In genomic region chr4:39976141-39976944, GRCh38 we compare ENCODE assay signal across 8 cellular contexts. TPM values are rescaled to one million over a fixed set of nuclear protein-coding genes. Genes with fewer than 3 reads are reported as not detected.
A peak's percentile ranks its signal among the peaks of the same experiment; 100 is the strongest.
DNase-seq lines count a peak whose midpoint lies in the region; FAIRE-seq and TF ChIP-seq lines count a peak whose summit lies in the region.

No MANE protein-coding gene starts in this region.

- peak; percentile 83 for DNase-seq in DMS 273 (lab: John Stamatoyannopoulos, UW; ENCODE audit: unreplicated experiment)
- peak; percentile 39 for DNase-seq in H54 (ENCODE audit: insufficient read length, low spot score)
- DNase-seq in MM.1S = peak; percentile 85
- peak; percentile 85 to 92 for DNase-seq in SJCRH30
- peak; percentile 84 for DNase-seq in activated naive CD4-positive, alpha-beta T cell treated with anti-CD3 and anti-CD28 coated beads for 36 hours
- DNase-seq in frontal cortex (ENCODE audit: low spot score in 2 of 2) = peak; percentile 69
- peak; percentile 91 for DNase-seq in neural progenitor cell (ENCODE audit: low spot score)
- DNase-seq in stomach = peak; percentile 71

- H4K20me1 ChIP-seq in MM.1S (ENCODE audit: insufficient read depth, low read length) (peaks cover 4% of the 10 kb centered on the region), neural progenitor cell (ENCODE audit: low read depth) (peaks cover 48% of the 10 kb centered on the region)

- TF ChIP-seq POLR2A in H54 (IDR thresholded peaks at IDR 0.05; ENCODE audit: low read depth, low read length) (no peak), stomach (IDR thresholded peaks at IDR 0.05) (no peak)

- peaks cover 29% of the 10 kb centered on the region for H3K36me3 Mint-ChIP-seq in activated naive CD4-positive, alpha-beta T cell treated with anti-CD3 and anti-CD28 coated beads for 36 hours (ENCODE audit: low read depth)
- peaks cover 25% of the 10 kb centered on the region for H3K36me3 Mint-ChIP-seq in neural progenitor cell

- WGBS in stomach, 5 donors = 0 to 2% (median 1%) methylated on average over 34 to 41 of the region's 41 CpGs

- CTCF ChIA-PET in activated naive CD4-positive, alpha-beta T cell treated with anti-CD3 and anti-CD28 coated beads for 36 hours (lab: Charles Lee) = interaction anchor here (0.6 to 1.4 kb wide), 9 partner anchors 39 to 909 kb away, joined by 3 to 5 read pairs (median 3); no protein-coding TSS in a partner anchor

- peak overlapping the region; percentile 87 for H3K27ac Mint-ChIP-seq in activated naive CD4-positive, alpha-beta T cell treated with anti-CD3 and anti-CD28 coated beads for 36 hours
- peak overlapping the region; percentile 97 for H3K27ac Mint-ChIP-seq in neural progenitor cell

- peak overlapping the region; percentile 94 for H3K9ac ChIP-seq in MM.1S (ENCODE audit: low read length)
- H3K9ac ChIP-seq in neural progenitor cell = peak overlapping the region; percentile 97

- FAIRE-seq in H54 (lab: Jason Lieb, UNC) (no peak), frontal cortex (lab: Jason Lieb, UNC) (no peak)

- no peak for TF ChIP-seq EP300 in stomach (IDR thresholded peaks at IDR 0.05)

- peak overlapping the region; percentile 57; the same call in 1 of the 2 replicates for H3K27ac ChIP-seq in MM.1S (ENCODE audit: low read length)
- H3K27ac ChIP-seq in SJCRH30 = peak overlapping the region; percentile 81
- H3K27ac ChIP-seq in neural progenitor cell = peak overlapping the region; percentile 91
- peak overlapping the region; percentile 96 to 98 (median 97) for H3K27ac ChIP-seq in stomach

- peak; percentile 81 for TF ChIP-seq CTCF in MM.1S (IDR thresholded peaks at IDR 0.05; ENCODE audit: low read length)
- peak; percentile 85 for TF ChIP-seq CTCF in neural progenitor cell (IDR thresholded peaks at IDR 0.05)
- TF ChIP-seq CTCF in stomach (IDR thresholded peaks at IDR 0.05) = peak in 5 of 7 experiments; percentile 58 to 80 (median 68)

- H3K9me2 ChIP-seq in MM.1S (replicated peaks; ENCODE audit: insufficient read depth, low read length) = no peaks in the 10 kb centered on the region

- peak overlapping the region; percentile 93 for H3K4me3 Mint-ChIP-seq in activated naive CD4-positive, alpha-beta T cell treated with anti-CD3 and anti-CD28 coated beads for 36 hours
- peak overlapping the region; percentile 88 for H3K4me3 Mint-ChIP-seq in neural progenitor cell

- no peaks in the 10 kb centered on the region for H3K27me3 ChIP-seq in MM.1S (replicated peaks; ENCODE audit: insufficient read depth, low read length)
- no peaks in the 10 kb centered on the region for H3K27me3 ChIP-seq in SJCRH30
- no peaks in the 10 kb centered on the region for H3K27me3 ChIP-seq in neural progenitor cell
- no peaks in the 10 kb centered on the region for H3K27me3 ChIP-seq in stomach

- peak overlapping the region; percentile 64 for H3K4me2 ChIP-seq in MM.1S (ENCODE audit: low read depth, low read length)
- peak overlapping the region; percentile 79 for H3K4me2 ChIP-seq in neural progenitor cell

- H3K4me1 ChIP-seq in MM.1S (ENCODE audit: low read length) (peaks cover 11% of the 10 kb centered on the region; the same call in 1 of the 2 replicates), SJCRH30 (peaks cover 8% of the 10 kb centered on the region; the same call in 1 of the 2 replicates), neural progenitor cell (peaks cover 15% of the 10 kb centered on the region), stomach (peaks cover 16 to 61% (median 35%) of the 10 kb centered on the region in 4 donors)

- H2AFZ ChIP-seq in MM.1S (ENCODE audit: low read length) (peak overlapping the region; percentile 65), neural progenitor cell (replicated peaks) (peak overlapping the region; percentile 65)

- H3K9me3 ChIP-seq in MM.1S (replicated peaks; ENCODE audit: insufficient read depth, low read length) (no peaks in the 10 kb centered on the region), SJCRH30 (replicated peaks) (no peaks in the 10 kb centered on the region), neural progenitor cell (ENCODE audit: low read depth) (no peaks in the 10 kb centered on the region), stomach (no peaks in the 10 kb centered on the region)

- peaks cover 9% of the 10 kb centered on the region; the same call in 1 of the 2 replicates for H3F3A ChIP-seq in MM.1S (ENCODE audit: insufficient read depth, low read length)
- H3F3A ChIP-seq in neural progenitor cell (ENCODE audit: low read depth) = peaks cover 14% of the 10 kb centered on the region

- H3K9me3 Mint-ChIP-seq in activated naive CD4-positive, alpha-beta T cell treated with anti-CD3 and anti-CD28 coated beads for 36 hours = no peaks in the 10 kb centered on the region
- H3K9me3 Mint-ChIP-seq in neural progenitor cell = no peaks in the 10 kb centered on the region

- no peaks in the 10 kb centered on the region for H3K27me3 Mint-ChIP-seq in activated naive CD4-positive, alpha-beta T cell treated with anti-CD3 and anti-CD28 coated beads for 36 hours (ENCODE audit: low read depth)
- peaks cover 6% of the 10 kb centered on the region for H3K27me3 Mint-ChIP-seq in neural progenitor cell (ENCODE audit: insufficient read depth, low read depth)

- H3K36me3 ChIP-seq in MM.1S (replicated peaks; ENCODE audit: insufficient read depth, low read length) (no peaks in the 10 kb centered on the region; the same call in 1 of the 2 replicates), SJCRH30 (peaks cover 30% of the 10 kb centered on the region), neural progenitor cell (peaks cover 7% of the 10 kb centered on the region), stomach (peaks cover 13 to 34% (median 28%) of the 10 kb centered on the region in 4 donors)

- H3K4me1 Mint-ChIP-seq in activated naive CD4-positive, alpha-beta T cell treated with anti-CD3 and anti-CD28 coated beads for 36 hours (ENCODE audit: low read depth) = peaks cover 35% of the 10 kb centered on the region
- peaks cover 17% of the 10 kb centered on the region for H3K4me1 Mint-ChIP-seq in neural progenitor cell

- H3K4me3 ChIP-seq in MM.1S (ENCODE audit: low read length) (peak overlapping the region; percentile 93), SJCRH30 (peak overlapping the region; percentile 91), neural progenitor cell (peak overlapping the region; percentile 91), stomach (peak overlapping the region; percentile 80 to 99 (median 91))

- H3K79me2 ChIP-seq in MM.1S (ENCODE audit: low read length) = peaks cover 58% of the 10 kb centered on the region
- H3K79me2 ChIP-seq in neural progenitor cell (ENCODE audit: low read depth) = peaks cover 60% of the 10 kb centered on the region

- intact Hi-C loops in activated naive CD4-positive, alpha-beta T cell treated with anti-CD3 and anti-CD28 coated beads for 36 hours (cut with micrococcal nuclease) = loop anchor here (1.0 to 5.0 kb wide), 9 partner anchors 46 to 1074 kb away; partner anchors contain the start of genes LIAS, RPL9 and SMIM14
- intact Hi-C loops in stomach (cut with DNase I; ENCODE audit: low total_unique reads) = loop anchor here (5.0 kb wide), 2 partner anchors 279 to 509 kb away; partner anchors contain the start of gene UBE2K

RNA-seq across cellular contexts. Expression of gene PDS5A, which starts 1.4 kb away (rescaled TPM):
- 80.7 and 89.8 TPM in 2 replicates for total RNA-seq in SJCRH30 (2014; rRNA removed; shearing (Covaris generic))
- total RNA-seq in activated naive CD4-positive, alpha-beta T cell treated with anti-CD3 and anti-CD28 coated beads for 36 hours = 10 to 100 TPM; 86.8 to 89.1 TPM
- total RNA-seq in frontal cortex = 70.9 TPM
- total RNA-seq in neural progenitor cell (ENCODE audit: low replicate concordance) = 75.2 and 132 TPM in 2 replicates
- 100 to 1,000 TPM in 3 of 5 donors, 10 to 100 TPM in 2; 76.4 to 117 (median 111) TPM for total RNA-seq in stomach
- 10 to 100 TPM; 14.7 to 20.5 (median 16.8) TPM for polyA plus RNA-seq in stomach

Comparison
In these comparisons a context has a peak if more than half of its experiments do, and no peak if none do; other contexts are left out.
1. Peak in every context shown above with its lines: DNase-seq, H3K4me3 ChIP-seq and H3K27ac ChIP-seq.
2. DNase-seq: peak in every context shown above with its lines; median percentile 91 in neural progenitor cell; 88 in SJCRH30; 85 in MM.1S; 84 in activated naive CD4-positive, alpha-beta T cell treated with anti-CD3 and anti-CD28 coated beads for 36 hours; 83 in DMS 273; 71 in stomach; 69 in frontal cortex; 39 in H54.